20 cellular contexts compared by ENCODE assay signal in the genomic region with DNA sequence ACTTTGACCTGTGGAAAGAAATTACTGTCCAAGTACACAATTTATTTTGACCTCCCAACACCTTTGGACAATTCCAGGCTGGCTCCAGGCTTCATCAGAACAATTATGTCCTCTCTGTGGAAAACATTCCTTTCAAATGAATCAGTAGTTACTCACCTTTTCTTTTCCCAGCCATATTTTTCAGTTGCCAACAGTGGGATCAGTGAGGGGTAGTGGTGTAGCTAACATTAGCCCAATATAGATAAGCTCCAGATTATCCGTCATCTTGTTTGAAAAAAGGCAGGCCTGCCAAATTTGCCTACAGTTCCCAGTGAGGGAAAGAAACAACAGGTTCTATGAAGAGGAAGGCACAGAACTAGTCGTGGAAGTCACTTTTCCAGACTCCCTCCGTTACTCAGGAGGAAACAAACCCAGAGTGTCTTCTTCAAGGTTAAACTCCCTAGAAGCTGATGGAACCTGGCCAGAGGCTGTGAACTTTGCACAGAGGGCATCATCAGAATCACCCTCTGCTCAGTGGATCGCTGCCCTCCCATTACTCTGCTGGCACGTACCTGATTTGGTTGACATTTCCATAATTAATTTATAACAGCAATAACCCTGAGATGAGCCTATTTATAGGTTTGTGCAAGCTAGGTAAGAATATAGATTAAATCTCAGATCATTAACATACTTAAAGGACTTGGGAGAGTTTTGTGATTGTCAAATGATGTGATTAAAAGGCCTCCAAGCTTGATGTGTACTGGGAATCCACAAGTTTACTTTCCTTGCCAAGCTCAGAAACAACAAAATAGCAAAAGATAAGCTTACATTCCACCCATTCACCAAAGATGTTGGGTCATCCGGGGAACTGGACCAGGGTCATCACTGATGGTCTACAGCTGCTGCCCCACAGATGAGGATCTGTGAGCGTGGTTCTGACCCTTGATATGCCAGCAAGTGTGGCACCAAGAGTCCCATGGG.
DNase-seq lines count a peak whose midpoint lies in the region; ATAC-seq and TF ChIP-seq lines count a peak whose summit lies in the region.
"Had no signal": no experiment of that assay in that cellular context is flagged by ENCODE, and none has a peak within 500 bp of the region (broad histone marks: within the 10 kb centered on the region; RNA-seq: fewer than 3 reads in every experiment).

No MANE protein-coding gene starts in this region.

- peak; percentile 46 for DNase-seq in mammary epithelial cell
- no peak for DNase-seq in MCF 10A (ENCODE audit: unreplicated experiment)
- peak; percentile 49 for DNase-seq in SW480 (ENCODE audit: low spot score)
- DNase-seq in iris pigment epithelial cell (ENCODE audit: low read depth), result peak; percentile 6
- no peak for DNase-seq in sciatic nerve (ENCODE audit: low spot score)
- no peak for DNase-seq in NCI-H1694 (lab: John Stamatoyannopoulos, UW)
- DNase-seq in esophagus squamous epithelium (lab: John Stamatoyannopoulos, UW), result no peak
- DNase-seq in activated CD4-positive, alpha-beta memory T cell treated with anti-CD3 and anti-CD28 coated beads, Interleukin-2, amount 10 ng/mL, durations not matched to agents 7 days and 5 days, result no peak
- DNase-seq: 8988T; activated CD4-positive, alpha-beta T cell treated with anti-CD3 and anti-CD28 coated beads, Interleukin-2, amount 50 U/mL, for 48 hours; activated T-cell treated with anti-CD3 and anti-CD28 coated beads, Interleukin-2, amount 50 U/mL, for 4 hours; HFFc6; NCI-H1930; NCI-H524; OCI-M1; stimulated activated naive CD8-positive, alpha-beta T cell treated with anti-CD3 and anti-CD28 coated beads, Interleukin-15, Interleukin-2, amounts not matched to agents 100 U/mL and 50 U/mL, for 24 hours; upper lobe of right lung had no signal

- H3K4me2 ChIP-seq in mammary epithelial cell (ENCODE audit: insufficient read depth, low read depth, low read length), result peak overlapping the region; percentile 13

- H3K9me3 ChIP-seq in mammary epithelial cell (replicated peaks; ENCODE audit: insufficient read depth, low read length), result no peaks in the 10 kb centered on the region
- no peaks in the 10 kb centered on the region for H3K9me3 ChIP-seq in esophagus squamous epithelium
- H3K9me3 ChIP-seq: gastroesophageal sphincter, upper lobe of right lung had no signal

- 68% methylated on average over 7 of the region's 7 CpGs for WGBS in mammary epithelial cell (ENCODE audit: low coverage, missing lambda C conversion rate)
- WGBS in esophagus squamous epithelium, 2 donors, result 41 to 52% methylated on average over 7 of the region's 7 CpGs

- no peaks in the 10 kb centered on the region for H4K20me1 ChIP-seq in mammary epithelial cell (ENCODE audit: insufficient read depth, low read length)

- POLR2A ChIA-PET in MCF 10A (lab: Yijun Ruan, JAX), result no interaction called here
- POLR2A ChIA-PET in activated CD4-positive, alpha-beta memory T cell treated with anti-CD3 and anti-CD28 coated beads, Interleukin-2, amount 10 ng/mL, durations not matched to agents 7 days and 5 days (lab: Charles Lee), result no interaction called here

- H3K27me3 ChIP-seq in mammary epithelial cell (ENCODE audit: insufficient read depth, low read length), result no peaks in the 10 kb centered on the region
- no peaks in the 10 kb centered on the region for H3K27me3 ChIP-seq in esophagus squamous epithelium
- H3K27me3 ChIP-seq: gastroesophageal sphincter, upper lobe of right lung had no signal

- BruUV-seq in mammary epithelial cell (replicated peaks; lab: Mats Ljungman, UMichigan) (no TSS peak), MCF 10A (replicated peaks; lab: Mats Ljungman, UMichigan) (no TSS peak)

- H3K4me1 ChIP-seq in mammary epithelial cell (ENCODE audit: insufficient read depth, low read length) (peaks cover 29% of the 10 kb centered on the region), esophagus squamous epithelium (peaks cover 0 to 34% (median 6%) of the 10 kb centered on the region in 3 donors)

- peaks cover 6% of the 10 kb centered on the region for H3K36me3 Mint-ChIP-seq in MCF 10A (ENCODE audit: insufficient read depth, unreplicated experiment)
- no peaks in the 10 kb centered on the region for H3K36me3 Mint-ChIP-seq in activated CD4-positive, alpha-beta memory T cell treated with anti-CD3 and anti-CD28 coated beads, Interleukin-2, amount 10 ng/mL, durations not matched to agents 7 days and 5 days (ENCODE audit: low read depth)
- H3K36me3 Mint-ChIP-seq: activated naive CD8-positive, alpha-beta T cell; CD14-positive monocyte had no signal

- dilution Hi-C loops in mammary epithelial cell (cut with HindIII; ENCODE audit: low sequenced_read_pairs), result no loop called here

- in situ Hi-C loops in mammary epithelial cell (cut with MboI; ENCODE audit: low sequenced_read_pairs in 2 of 2), result no loop called here

- no peak overlapping the region for H2AFZ ChIP-seq in mammary epithelial cell (ENCODE audit: low read depth, low read length)

- H3K9ac ChIP-seq in mammary epithelial cell (ENCODE audit: insufficient read depth, low read length), result no peak overlapping the region

- H3K4me3 ChIP-seq in mammary epithelial cell (replicated peaks in 1 of 3; ENCODE audit: insufficient read depth in 1 of 3, low read depth in 2 of 3, low read length in 3 of 3) (no peak overlapping the region), esophagus squamous epithelium (no peak overlapping the region)
- H3K4me3 ChIP-seq: gastroesophageal sphincter, upper lobe of right lung had no signal

- TF ChIP-seq CTCF in mammary epithelial cell (conservative IDR thresholded peaks at IDR 0.05 in 1 of 2, IDR thresholded peaks at IDR 0.05 in 1 of 2; ENCODE audit: extremely low read depth in 1 of 2, insufficient read depth in 1 of 2, low read depth in 1 of 2, low read length in 2 of 2) (no peak), MCF 10A (IDR thresholded peaks at IDR 0.05; ENCODE audit: unreplicated experiment) (no peak), esophagus squamous epithelium (IDR thresholded peaks at IDR 0.05) (no peak)

- peaks cover 15% of the 10 kb centered on the region for H3K9me3 Mint-ChIP-seq in MCF 10A (ENCODE audit: unreplicated experiment)
- H3K9me3 Mint-ChIP-seq in activated CD4-positive, alpha-beta memory T cell treated with anti-CD3 and anti-CD28 coated beads, Interleukin-2, amount 10 ng/mL, durations not matched to agents 7 days and 5 days, result peaks cover 2% of the 10 kb centered on the region
- H3K9me3 Mint-ChIP-seq: activated T-cell treated with anti-CD3 and anti-CD28 coated beads, Interleukin-2, amount 50 U/mL, for 4 hours had no signal

- intact Hi-C loops in mammary epithelial cell (cut with micrococcal nuclease) (no loop called here), MCF 10A (cut with micrococcal nuclease) (no loop called here), sciatic nerve (cut with DNase I) (no loop called here), esophagus squamous epithelium (cut with DNase I) (no loop called here)

- TF ChIP-seq POLR2A in esophagus squamous epithelium (IDR thresholded peaks at IDR 0.05), result no peak

- H3K4me1 Mint-ChIP-seq in MCF 10A (ENCODE audit: insufficient read depth, unreplicated experiment), result no peaks in the 10 kb centered on the region
- H3K4me1 Mint-ChIP-seq in activated CD4-positive, alpha-beta memory T cell treated with anti-CD3 and anti-CD28 coated beads, Interleukin-2, amount 10 ng/mL, durations not matched to agents 7 days and 5 days, result no peaks in the 10 kb centered on the region
- H3K4me1 Mint-ChIP-seq: CD14-positive monocyte had no signal

- no peak overlapping the region for H3K4me3 Mint-ChIP-seq in MCF 10A (ENCODE audit: unreplicated experiment)
- H3K4me3 Mint-ChIP-seq in activated CD4-positive, alpha-beta memory T cell treated with anti-CD3 and anti-CD28 coated beads, Interleukin-2, amount 10 ng/mL, durations not matched to agents 7 days and 5 days, result no peak overlapping the region
- H3K4me3 Mint-ChIP-seq: activated naive CD8-positive, alpha-beta T cell; activated T-cell treated with anti-CD3 and anti-CD28 coated beads, Interleukin-2, amount 50 U/mL, for 4 hours; CD14-positive monocyte; HFFc6 had no signal

- peak; percentile 9 for ATAC-seq in sciatic nerve
- ATAC-seq: activated T-cell treated with anti-CD3 and anti-CD28 coated beads, Interleukin-2, amount 50 U/mL, for 4 hours; gastroesophageal sphincter; stimulated activated naive CD8-positive, alpha-beta T cell treated with anti-CD3 and anti-CD28 coated beads, Interleukin-15, Interleukin-2, amounts not matched to agents 100 U/mL and 50 U/mL, for 24 hours; upper lobe of right lung had no signal

- H3K79me2 ChIP-seq in mammary epithelial cell (ENCODE audit: insufficient read depth, low read length), result no peaks in the 10 kb centered on the region

- H3K27me3 Mint-ChIP-seq in MCF 10A (ENCODE audit: insufficient read depth, unreplicated experiment), result no peaks in the 10 kb centered on the region
- H3K27me3 Mint-ChIP-seq in activated CD4-positive, alpha-beta memory T cell treated with anti-CD3 and anti-CD28 coated beads, Interleukin-2, amount 10 ng/mL, durations not matched to agents 7 days and 5 days, result no peaks in the 10 kb centered on the region
- H3K27me3 Mint-ChIP-seq: activated naive CD8-positive, alpha-beta T cell had no signal

- H3K36me3 ChIP-seq in mammary epithelial cell (ENCODE audit: insufficient read depth, low read length) (no peaks in the 10 kb centered on the region), esophagus squamous epithelium (no peaks in the 10 kb centered on the region)
- H3K36me3 ChIP-seq: gastroesophageal sphincter, upper lobe of right lung had no signal

- H3K27ac Mint-ChIP-seq in MCF 10A (ENCODE audit: low read depth, unreplicated experiment), result no peak overlapping the region
- no peak overlapping the region for H3K27ac Mint-ChIP-seq in activated CD4-positive, alpha-beta memory T cell treated with anti-CD3 and anti-CD28 coated beads, Interleukin-2, amount 10 ng/mL, durations not matched to agents 7 days and 5 days
- H3K27ac Mint-ChIP-seq: activated naive CD8-positive, alpha-beta T cell; CD14-positive monocyte; HFFc6 had no signal

- H3K27ac ChIP-seq in mammary epithelial cell (ENCODE audit: insufficient read depth, low read depth, low read length), result no peak overlapping the region
- no peak overlapping the region for H3K27ac ChIP-seq in esophagus squamous epithelium
- H3K27ac ChIP-seq: upper lobe of right lung had no signal

- CTCF ChIA-PET in mammary epithelial cell (lab: Charles Lee; ENCODE audit: low non-redundant PET) (no interaction called here), MCF 10A (lab: Yijun Ruan, JAX) (interaction anchor here (0.6 kb wide), 1 partner anchor 355 kb away, joined by 3 read pairs; no protein-coding TSS in a partner anchor)
- CTCF ChIA-PET in activated CD4-positive, alpha-beta memory T cell treated with anti-CD3 and anti-CD28 coated beads, Interleukin-2, amount 10 ng/mL, durations not matched to agents 7 days and 5 days (lab: Charles Lee), result no interaction called here

Comparison
In these comparisons a context has a peak if more than half of its experiments do, and no peak if none do; other contexts are left out.
1. DNase-seq: peak in mammary epithelial cell (single experiment), SW480 (single experiment) and iris pigment epithelial cell (single experiment); none in MCF 10A (single experiment), sciatic nerve (single experiment), NCI-H1694 (single experiment), esophagus squamous epithelium (single experiment) and activated CD4-positive, alpha-beta memory T cell treated with anti-CD3 and anti-CD28 coated beads, Interleukin-2, amount 10 ng/mL, durations not matched to agents 7 days and 5 days (single experiment).